18 cellular contexts compared by ENCODE assay signal in genomic region chrX:56068274-56068758, GRCh38.
A peak's percentile ranks its signal among the peaks of the same experiment; 100 is the strongest.
DNase-seq lines count a peak whose midpoint lies in the region; ATAC-seq and TF ChIP-seq lines count a peak whose summit lies in the region.
"Had no signal": no experiment of that assay in that cellular context is flagged by ENCODE, and none has a peak within 500 bp of the region (broad histone marks: within the 10 kb centered on the region; RNA-seq: fewer than 3 reads in every experiment).

No MANE protein-coding gene starts in this region.

- POLR2A ChIA-PET in naive thymus-derived CD4-positive, alpha-beta T cell (lab: Charles Lee): no interaction called here

- no peak for TF ChIP-seq CTCF in lower leg skin (IDR thresholded peaks at IDR 0.05)

- H3K36me3 Mint-ChIP-seq in naive thymus-derived CD4-positive, alpha-beta T cell: peaks cover 0 to 8% (median 4%) of the 10 kb centered on the region in 5 donors
- H3K36me3 Mint-ChIP-seq: activated naive CD8-positive, alpha-beta T cell had no signal

- 54 to 62% methylated on average over 4 of the region's 4 CpGs for WGBS in lower leg skin, 2 donors

- H3K4me3 Mint-ChIP-seq in naive thymus-derived CD4-positive, alpha-beta T cell: peak overlapping the region in 5 of 10 donors; percentile 14 to 45 (median 19)
- H3K4me3 Mint-ChIP-seq: activated naive CD8-positive, alpha-beta T cell had no signal

- TF ChIP-seq POLR2A in lower leg skin (IDR thresholded peaks at IDR 0.05): no peak

- DNase-seq in NCI-H748 (lab: John Stamatoyannopoulos, UW; ENCODE audit: unreplicated experiment) (peak; percentile 12), NCI-H748 treated with DMSO at 0.1 percent for 48 hours (lab: John Stamatoyannopoulos, UW) (no peak), RPMI8226 (peak; percentile 91), NCI-H774 (lab: John Stamatoyannopoulos, UW) (no peak), lower leg skin (ENCODE audit: low spot score in 2 of 2) (no peak)
- peak in 6 of 9 donors; percentile 2 to 39 (median 27) for DNase-seq in naive thymus-derived CD4-positive, alpha-beta T cell
- DNase-seq: activated CD8-positive, alpha-beta memory T cell treated with anti-CD3 and anti-CD28 coated beads, Interleukin-2, amount 50 U/mL, for 4 hours; islet precursor cell; NCI-H1048; NCI-H2171; ovary; stimulated activated naive CD4-positive, alpha-beta T cell treated with Interleukin-2 at 50 U/mL for 16 hours had no signal

- ATAC-seq in GM21825 (IDR thresholded peaks at IDR 0.05; ENCODE audit: unreplicated experiment) (peak; percentile 53), HG02981 (IDR thresholded peaks at IDR 0.05; ENCODE audit: unreplicated experiment) (no peak)
- ATAC-seq in naive thymus-derived CD4-positive, alpha-beta T cell: peak; percentile 47
- ATAC-seq: HCT116 had no signal

- peaks cover 1 to 29% (median 14%) of the 10 kb centered on the region in 7 donors for H3K4me1 Mint-ChIP-seq in naive thymus-derived CD4-positive, alpha-beta T cell

- H3K4me1 ChIP-seq in naive thymus-derived CD4-positive, alpha-beta T cell (ENCODE audit: control insufficient read depth in 2 of 2, insufficient read depth in 2 of 2, low read length in 2 of 2): peaks cover 0 to 8% of the 10 kb centered on the region in 2 donors

- H3K4me3 ChIP-seq in naive thymus-derived CD4-positive, alpha-beta T cell (ENCODE audit: low read length): no peak overlapping the region
- no peak overlapping the region for H3K4me3 ChIP-seq in lower leg skin (ENCODE audit: low read depth, poor library complexity, severe bottlenecking)
- H3K4me3 ChIP-seq: ovary had no signal

- peaks cover 0 to 19% (median 5%) of the 10 kb centered on the region in 11 donors for H3K9me3 Mint-ChIP-seq in naive thymus-derived CD4-positive, alpha-beta T cell

- no peaks in the 10 kb centered on the region for H3K27me3 Mint-ChIP-seq in naive thymus-derived CD4-positive, alpha-beta T cell
- H3K27me3 Mint-ChIP-seq: activated naive CD8-positive, alpha-beta T cell had no signal

- H3K27me3 ChIP-seq in naive thymus-derived CD4-positive, alpha-beta T cell (ENCODE audit: control insufficient read depth in 2 of 2, insufficient read depth in 2 of 2, low read length in 2 of 2): no peaks in the 10 kb centered on the region
- H3K27me3 ChIP-seq: ovary had no signal

- intact Hi-C loops in naive thymus-derived CD4-positive, alpha-beta T cell (cut with micrococcal nuclease): no loop called here
- intact Hi-C loops in lower leg skin (cut with DNase I; ENCODE audit: low total_unique reads): no loop called here

- CTCF ChIA-PET in naive thymus-derived CD4-positive, alpha-beta T cell (lab: Charles Lee): no interaction called here

- H3K36me3 ChIP-seq in naive thymus-derived CD4-positive, alpha-beta T cell (ENCODE audit: control insufficient read depth in 2 of 3, insufficient read depth in 3 of 3, low read length in 3 of 3): no peaks in the 10 kb centered on the region
- H3K36me3 ChIP-seq: ovary had no signal

- H3K27ac ChIP-seq in naive thymus-derived CD4-positive, alpha-beta T cell (ENCODE audit: low read depth, low read length): no peak overlapping the region
- H3K27ac ChIP-seq: 22Rv1, epithelial cell of prostate, ovary had no signal

- H3K27ac Mint-ChIP-seq in naive thymus-derived CD4-positive, alpha-beta T cell: peak overlapping the region; percentile 47 to 88 (median 71)
- H3K27ac Mint-ChIP-seq: activated naive CD8-positive, alpha-beta T cell had no signal

- no peaks in the 10 kb centered on the region for H3K9me3 ChIP-seq in naive thymus-derived CD4-positive, alpha-beta T cell (ENCODE audit: control insufficient read depth in 2 of 3, low read length in 3 of 3)
- H3K9me3 ChIP-seq: ovary had no signal

Comparison
In these comparisons a context has a peak if more than half of its experiments do, and no peak if none do; other contexts are left out.
1. DNase-seq: peak in NCI-H748 (single experiment), RPMI8226 (single experiment) and naive thymus-derived CD4-positive, alpha-beta T cell (6 of 9); none in NCI-H748 treated with DMSO at 0.1 percent for 48 hours (single experiment), NCI-H774 (single experiment) and lower leg skin (0 of 2).